Comparison of ENCODE assay signal across 15 cellular contexts in genomic region chr21:35011681-35012080, GRCh38. TPM values are rescaled to one million over a fixed set of nuclear protein-coding genes. Genes with fewer than 3 reads are reported as not detected.
DNase-seq lines count a peak whose midpoint lies in the region; ATAC-seq and TF ChIP-seq lines count a peak whose summit lies in the region.
"Had no signal": no experiment of that assay in that cellular context is flagged by ENCODE, and none has a peak within 500 bp of the region (broad histone marks: within the 10 kb centered on the region; RNA-seq: fewer than 3 reads in every experiment).

No MANE protein-coding gene starts in this region.

- no peak for TF ChIP-seq POLR2A in Peyer's patch (IDR thresholded peaks at IDR 0.05)

- 0 out of 2 replicates have a peak, but pooled peaks cover 4% of the 10 kb centered on the region for H4K20me1 ChIP-seq in PC-3 (ENCODE audit: low read length)

- no peaks in the 10 kb centered on the region for H3K9me3 Mint-ChIP-seq in effector memory CD8-positive, alpha-beta T cell
- H3K9me3 Mint-ChIP-seq in chondrocyte (ENCODE audit: low read depth), result no peaks in the 10 kb centered on the region

- no peak for TF ChIP-seq CTCF in PC-3 (conservative IDR thresholded peaks at IDR 0.05; ENCODE audit: low read depth, low read length)
- no peak for TF ChIP-seq CTCF in Peyer's patch (IDR thresholded peaks at IDR 0.05)
- no peak for TF ChIP-seq CTCF in chondrocyte (IDR thresholded peaks at IDR 0.05)

- H3K9ac ChIP-seq in PC-3 (ENCODE audit: low read length), result no peak overlapping the region

- H3K27me3 ChIP-seq in PC-3 (ENCODE audit: low read length), result no peaks in the 10 kb centered on the region
- H3K27me3 ChIP-seq in Peyer's patch, result no peaks in the 10 kb centered on the region
- H3K27me3 ChIP-seq: breast epithelium had no signal

- H3K27ac ChIP-seq in PC-3 (ENCODE audit: low read length), result no peak overlapping the region
- no peak overlapping the region for H3K27ac ChIP-seq in Peyer's patch
- H3K27ac ChIP-seq: breast epithelium, esophagus squamous epithelium, RWPE1 had no signal

- H2AFZ ChIP-seq in PC-3 (ENCODE audit: low read length), result no peak overlapping the region

- CTCF ChIA-PET in PC-3 (lab: Charles Lee), result no interaction called here

- peaks cover 60% of the 10 kb centered on the region for H3K79me2 ChIP-seq in PC-3 (ENCODE audit: low read length)

- no TSS peak for BruUV-seq in PC-3 (replicated peaks; lab: Mats Ljungman, UMichigan)

- no peak overlapping the region for H3K4me3 ChIP-seq in PC-3 (ENCODE audit: low read length)
- no peak overlapping the region for H3K4me3 ChIP-seq in Peyer's patch
- H3K4me3 ChIP-seq: breast epithelium, esophagus squamous epithelium had no signal

- no peaks in the 10 kb centered on the region for H3K27me3 Mint-ChIP-seq in effector memory CD8-positive, alpha-beta T cell
- H3K27me3 Mint-ChIP-seq in chondrocyte (ENCODE audit: low read depth), result no peaks in the 10 kb centered on the region

- ATAC-seq in PC-3, result peak; percentile 70
- ATAC-seq in effector memory CD8-positive, alpha-beta T cell (replicated peaks), result peak; percentile 13

- H3K4me2 ChIP-seq in PC-3 (ENCODE audit: low read length), result no peak overlapping the region

- peak overlapping the region; percentile 76 to 77 for H3K27ac Mint-ChIP-seq in effector memory CD8-positive, alpha-beta T cell
- H3K27ac Mint-ChIP-seq in chondrocyte (ENCODE audit: unreplicated experiment), result no peak overlapping the region

- H3F3A ChIP-seq in PC-3 (ENCODE audit: low read length, unreplicated experiment), result no peaks in the 10 kb centered on the region

- intact Hi-C loops in PC-3 (cut with micrococcal nuclease), result loop anchor here (10.0 kb wide), 1 partner anchor 107 kb away; no protein-coding TSS in a partner anchor

- POLR2A ChIA-PET in PC-3 (lab: Charles Lee; ENCODE audit: unreplicated experiment), result no interaction called here

- H3K4me1 ChIP-seq in PC-3 (ENCODE audit: insufficient read depth, low read length), result peaks cover 21% of the 10 kb centered on the region
- no peaks in the 10 kb centered on the region for H3K4me1 ChIP-seq in Peyer's patch
- H3K4me1 ChIP-seq: breast epithelium, esophagus squamous epithelium had no signal

- DNase-seq in A172 (ENCODE audit: low spot score) (peak; percentile 61), EH (ENCODE audit: low read depth) (peak; percentile 46), PC-3 (peak; percentile 40), Peyer's patch (no peak), chondrocyte (ENCODE audit: low spot score) (no peak), RPMI8226 (no peak), NOMO-1 (lab: John Stamatoyannopoulos, UW; ENCODE audit: unreplicated experiment in 2 of 2) (no peak)
- no peak for DNase-seq in effector memory CD8-positive, alpha-beta T cell
- DNase-seq: activated CD4-positive, alpha-beta T cell treated with anti-CD3 and anti-CD28 coated beads for 4 hours; C1 segment of cervical spinal cord; esophagus squamous epithelium; NCI-H1694; substantia nigra had no signal

- H3K4me3 Mint-ChIP-seq in effector memory CD8-positive, alpha-beta T cell, result peak overlapping the region in 1 of 2 donors; percentile 8
- no peak overlapping the region for H3K4me3 Mint-ChIP-seq in chondrocyte (ENCODE audit: unreplicated experiment)

- peaks cover 60 to 87% of the 10 kb centered on the region in 2 donors for H3K4me1 Mint-ChIP-seq in effector memory CD8-positive, alpha-beta T cell (ENCODE audit: low read depth in 2 of 2)
- peaks cover 12% of the 10 kb centered on the region for H3K4me1 Mint-ChIP-seq in chondrocyte (ENCODE audit: low read depth)

- H3K9me2 ChIP-seq in PC-3 (replicated peaks; ENCODE audit: low read length), result no peaks in the 10 kb centered on the region

- H3K36me3 Mint-ChIP-seq in effector memory CD8-positive, alpha-beta T cell (ENCODE audit: insufficient read depth), result peaks cover 11% of the 10 kb centered on the region
- no peaks in the 10 kb centered on the region for H3K36me3 Mint-ChIP-seq in chondrocyte (ENCODE audit: low read depth)

- H3K36me3 ChIP-seq in PC-3 (ENCODE audit: low read depth, low read length) (no peaks in the 10 kb centered on the region; the same call in 1 of the 2 replicates), Peyer's patch (no peaks in the 10 kb centered on the region)
- H3K36me3 ChIP-seq: breast epithelium, esophagus squamous epithelium had no signal

- no peaks in the 10 kb centered on the region for H3K9me3 ChIP-seq in PC-3 (ENCODE audit: low read length)
- H3K9me3 ChIP-seq in Peyer's patch, result no peaks in the 10 kb centered on the region
- H3K9me3 ChIP-seq: breast epithelium, esophagus squamous epithelium had no signal

RNA-seq across cellular contexts. Expression of gene RUNX1, which starts 37.4 kb away (rescaled TPM):
- 38.2 and 48.1 TPM in 2 replicates for total RNA-seq in A172 (2014; rRNA removed; shearing (Covaris generic))
- 55.2 and 77.8 TPM in 2 replicates for total RNA-seq in PC-3 (2014; rRNA removed)
- total RNA-seq in Peyer's patch, result 10 to 100 TPM; 15.1 to 80.9 (median 24.1) TPM
- 37.9 to 73.5 TPM (median 39.7 TPM) in 3 replicates for total RNA-seq in chondrocyte

Comparison
In these comparisons a context has a peak if more than half of its experiments do, and no peak if none do; other contexts are left out.
1. DNase-seq: peak in A172 (single experiment), EH (single experiment) and PC-3 (single experiment); none in effector memory CD8-positive, alpha-beta T cell (0 of 3), Peyer's patch (0 of 3), chondrocyte (single experiment), RPMI8226 (single experiment) and NOMO-1 (0 of 2).